ENCODE assay signal across 16 cellular contexts in genomic region chr3:64360261-64360660, GRCh38.
DNase-seq lines count a peak whose midpoint lies in the region; ATAC-seq and TF ChIP-seq lines count a peak whose summit lies in the region.
"Had no signal": no experiment of that assay in that cellular context is flagged by ENCODE, and none has a peak within 500 bp of the region (broad histone marks: within the 10 kb centered on the region; RNA-seq: fewer than 3 reads in every experiment).

No MANE protein-coding gene starts in this region.

- POLR2A ChIA-PET in WTC11 (lab: Charles Lee) (no interaction called here), RWPE1 (lab: Yijun Ruan, JAX; ENCODE audit: low non-redundant PET) (no interaction called here)

- no peak overlapping the region for H3K4me3 ChIP-seq in subcutaneous abdominal adipose tissue (ENCODE audit: low read depth in 1 of 5, low read length in 5 of 5)
- H3K4me3 ChIP-seq: A549 had no signal

- no peaks in the 10 kb centered on the region for H3K27me3 Mint-ChIP-seq in WTC11 (ENCODE audit: low read depth)

- TF ChIP-seq CTCF in WTC11 (IDR thresholded peaks at IDR 0.05) = no peak
- no peak for TF ChIP-seq CTCF in RWPE1 (conservative IDR thresholded peaks at IDR 0.05; ENCODE audit: low read depth)

- H3K36me3 Mint-ChIP-seq in WTC11 = no peaks in the 10 kb centered on the region
- H3K36me3 Mint-ChIP-seq: CD4-positive, alpha-beta memory T cell had no signal

- DNase-seq in NCI-H2227 treated with DMSO at 0.1 percent for 48 hours (lab: John Stamatoyannopoulos, UW) (peak; percentile 63), WTC11 (ENCODE audit: low spot score) (no peak), islet precursor cell (peak; percentile 29), NCI-H2196 treated with DMSO at 0.1 percent for 48 hours (lab: John Stamatoyannopoulos, UW; ENCODE audit: unreplicated experiment) (no peak), RWPE1 (ENCODE audit: low spot score) (no peak)
- DNase-seq: BE2C; CD4-positive, alpha-beta memory T cell; DMS153; DND-41; GF-D8; IMR-90 had no signal

- H3K9me3 Mint-ChIP-seq in WTC11 = no peaks in the 10 kb centered on the region

- peaks cover 16% of the 10 kb centered on the region for H3K4me1 Mint-ChIP-seq in WTC11

- H3K27ac Mint-ChIP-seq in WTC11 = no peak overlapping the region
- H3K27ac Mint-ChIP-seq: CD4-positive, alpha-beta memory T cell had no signal

- no peak overlapping the region for H3K4me3 Mint-ChIP-seq in WTC11
- H3K4me3 Mint-ChIP-seq: CD4-positive, alpha-beta memory T cell had no signal

- no peaks in the 10 kb centered on the region for H3K27me3 ChIP-seq in subcutaneous abdominal adipose tissue (ENCODE audit: control insufficient read depth in 5 of 5, insufficient read depth in 4 of 5, low read length in 5 of 5)
- H3K27me3 ChIP-seq: BE2C had no signal

- peaks cover 0 to 64% (median 2%) of the 10 kb centered on the region in 5 donors for H3K4me1 ChIP-seq in subcutaneous abdominal adipose tissue (ENCODE audit: control insufficient read depth in 5 of 5, insufficient read depth in 5 of 5, low read length in 5 of 5)
- H3K4me1 ChIP-seq: BE2C had no signal

- H3K9ac ChIP-seq in subcutaneous abdominal adipose tissue (ENCODE audit: low read length in 5 of 5) = no peak overlapping the region

- CTCF ChIA-PET in WTC11 (lab: Charles Lee) (interaction anchor here (0.8 to 1.3 kb wide), 2 partner anchors 22 to 40 kb away, joined by 3 read pairs; no protein-coding TSS in a partner anchor), RWPE1 (lab: Yijun Ruan, JAX) (no interaction called here)

- no peaks in the 10 kb centered on the region for H3K9me3 ChIP-seq in subcutaneous abdominal adipose tissue (ENCODE audit: control insufficient read depth in 5 of 5, low read length in 5 of 5)
- H3K9me3 ChIP-seq: A549, BE2C had no signal

- no peaks in the 10 kb centered on the region for H3K36me3 ChIP-seq in subcutaneous abdominal adipose tissue (ENCODE audit: control insufficient read depth in 5 of 5, insufficient read depth in 5 of 5, low read length in 5 of 5)
- H3K36me3 ChIP-seq: BE2C had no signal

- peak; percentile 61; the same call in 1 of the 2 replicates for ATAC-seq in WTC11
- ATAC-seq in HG03108 (IDR thresholded peaks at IDR 0.05; ENCODE audit: unreplicated experiment) = no peak
- ATAC-seq in GM19455 (IDR thresholded peaks at IDR 0.05; ENCODE audit: unreplicated experiment) = no peak
- ATAC-seq: A549 had no signal

- peak overlapping the region; percentile 17 for H3K27ac ChIP-seq in subcutaneous abdominal adipose tissue (ENCODE audit: low read depth, low read length)
- H3K27ac ChIP-seq in RWPE1 = no peak overlapping the region
- H3K27ac ChIP-seq: A549, C4-2B had no signal

TF ChIP-seq in WTC11, 78 proteins besides CTCF, POLR2A, EP300 and RAD21:
- TF ChIP-seq E2F4 (CRISPR knock-in tag; IDR thresholded peaks at IDR 0.05; ENCODE audit: borderline replicate concordance, low read depth) = no peak
- TF ChIP-seq IRF1 (CRISPR knock-in tag; IDR thresholded peaks at IDR 0.05) = no peak
- TF ChIP-seq TP53 (CRISPR knock-in tag; IDR thresholded peaks at IDR 0.05) = no peak
- TF ChIP-seq TEAD1 (CRISPR knock-in tag; IDR thresholded peaks at IDR 0.05) = no peak
- no peak for TF ChIP-seq AR (CRISPR knock-in tag; IDR thresholded peaks at IDR 0.05)
- no peak for TF ChIP-seq TEAD4 (CRISPR knock-in tag; IDR thresholded peaks at IDR 0.05)
- no peak for TF ChIP-seq RELA (CRISPR knock-in tag; IDR thresholded peaks at IDR 0.05; ENCODE audit: borderline replicate concordance)
- TF ChIP-seq ETV6 (CRISPR knock-in tag; IDR thresholded peaks at IDR 0.05) = no peak
- TF ChIP-seq ZNF416 (CRISPR knock-in tag; IDR thresholded peaks at IDR 0.05) = no peak
- no peak for TF ChIP-seq CREM (CRISPR knock-in tag; IDR thresholded peaks at IDR 0.05)
- TF ChIP-seq GRHL2 (CRISPR knock-in tag; IDR thresholded peaks at IDR 0.05; ENCODE audit: insufficient replicate concordance, severe bottlenecking) = no peak

Comparison
In these comparisons a context has a peak if more than half of its experiments do, and no peak if none do; other contexts are left out.
1. DNase-seq: peak in NCI-H2227 treated with DMSO at 0.1 percent for 48 hours (single experiment) and islet precursor cell (single experiment); none in WTC11 (single experiment), NCI-H2196 treated with DMSO at 0.1 percent for 48 hours (single experiment) and RWPE1 (single experiment).